Comparison of ENCODE assay signal across 10 cellular contexts in genomic region chr6:148611213-148611612, GRCh38.
DNase-seq lines count a peak whose midpoint lies in the region; ATAC-seq and TF ChIP-seq lines count a peak whose summit lies in the region.
"Had no signal": no experiment of that assay in that cellular context is flagged by ENCODE, and none has a peak within 500 bp of the region (broad histone marks: within the 10 kb centered on the region; RNA-seq: fewer than 3 reads in every experiment).

No MANE protein-coding gene starts in this region.

- H3K4me3 ChIP-seq in AG10803 (ENCODE audit: low read length) (no peak overlapping the region), foreskin fibroblast (ENCODE audit: low read depth in 1 of 2, low read length in 2 of 2) (no peak overlapping the region)

- CTCF ChIA-PET in RWPE1 (lab: Yijun Ruan, JAX): no interaction called here

- no peak overlapping the region for H3K27ac ChIP-seq in RWPE1

- DNase-seq in AG10803 (ENCODE audit: low read depth) (peak; percentile 89), RWPE1 (ENCODE audit: low spot score) (peak; percentile 8), foreskin fibroblast (peak; percentile 82 to 90), pons (ENCODE audit: low spot score) (peak; percentile 21), dermis blood vessel endothelial cell (no peak), NCI-H146 treated with DMSO at 0.1 percent for 48 hours (lab: John Stamatoyannopoulos, UW; ENCODE audit: unreplicated experiment) (no peak)
- DNase-seq: activated gamma-delta T cell; CD4-positive, alpha-beta memory T cell had no signal

- ATAC-seq in HG03521 (IDR thresholded peaks at IDR 0.05; ENCODE audit: unreplicated experiment) (no peak), GM18498 (IDR thresholded peaks at IDR 0.05; ENCODE audit: unreplicated experiment) (no peak)

- POLR2A ChIA-PET in RWPE1 (lab: Yijun Ruan, JAX; ENCODE audit: low non-redundant PET): no interaction called here

- TF ChIP-seq CTCF in AG10803 (conservative IDR thresholded peaks at IDR 0.05; ENCODE audit: low read length) (no peak), RWPE1 (conservative IDR thresholded peaks at IDR 0.05; ENCODE audit: low read depth) (no peak), foreskin fibroblast (IDR thresholded peaks at IDR 0.05; ENCODE audit: low read depth, low read length) (no peak)

Comparison
In these comparisons a context has a peak if more than half of its experiments do, and no peak if none do; other contexts are left out.
1. DNase-seq: peak in AG10803 (single experiment), RWPE1 (single experiment), foreskin fibroblast (2 of 2) and pons (single experiment); none in dermis blood vessel endothelial cell (single experiment) and NCI-H146 treated with DMSO at 0.1 percent for 48 hours (single experiment).